Comparison of ENCODE assay signal across 23 cellular contexts in genomic region chr18:24354278-24354677, GRCh38. TPM values are rescaled to one million over a fixed set of nuclear protein-coding genes. Genes with fewer than 3 reads are reported as not detected.
DNase-seq lines count a peak whose midpoint lies in the region; ATAC-seq, FAIRE-seq and TF ChIP-seq lines count a peak whose summit lies in the region.
"Had no signal": no experiment of that assay in that cellular context is flagged by ENCODE, and none has a peak within 500 bp of the region (broad histone marks: within the 10 kb centered on the region; RNA-seq: fewer than 3 reads in every experiment).

No MANE protein-coding gene starts in this region.

- no peaks in the 10 kb centered on the region for H3K36me3 ChIP-seq in K562 (ENCODE audit: control insufficient read depth, insufficient read depth, low read length)
- H3K36me3 ChIP-seq in stomach, result no peaks in the 10 kb centered on the region
- H3K36me3 ChIP-seq: BE2C, HAP-1 had no signal

- no peak overlapping the region for H2AFZ ChIP-seq in K562 (ENCODE audit: low read depth, low read length)
- H2AFZ ChIP-seq: GM23248 had no signal

- no peaks in the 10 kb centered on the region for H3K9me3 Mint-ChIP-seq in osteocyte (ENCODE audit: unreplicated experiment)
- no peaks in the 10 kb centered on the region for H3K9me3 Mint-ChIP-seq in stimulated activated naive CD8-positive, alpha-beta T cell treated with anti-CD3 and anti-CD28 coated beads, Interleukin-15, amount 100 ng/mL, for 72 hours
- H3K9me3 Mint-ChIP-seq: CD4-positive, alpha-beta T cell had no signal

- no peak for TF ChIP-seq EP300 in K562 (IDR thresholded peaks at IDR 0.05; ENCODE audit: low read length)
- no peak for TF ChIP-seq EP300 in stomach (IDR thresholded peaks at IDR 0.05)

- TF ChIP-seq CTCF in K562 (IDR thresholded peaks at IDR 0.05 in 2 of 3, conservative IDR thresholded peaks at IDR 0.05 in 1 of 3; ENCODE audit: insufficient read depth in 2 of 3, low read depth in 1 of 3, low read length in 3 of 3), result no peak
- no peak for TF ChIP-seq CTCF in osteocyte (IDR thresholded peaks at IDR 0.05)
- TF ChIP-seq CTCF in stomach (IDR thresholded peaks at IDR 0.05), result no peak

- no TSS peak for BruUV-seq in K562 (replicated peaks; lab: Mats Ljungman, UMichigan)

- no peak overlapping the region for H3K4me2 ChIP-seq in K562 (ENCODE audit: insufficient read depth, low read length)
- H3K4me2 ChIP-seq: A549; BLaER1 treated with 17β-estradiol and CSF1 and Interleukin-3, amounts not matched to agents 10 nM and 100 nM had no signal

- no peak for ATAC-seq in K562
- ATAC-seq in stimulated activated naive CD8-positive, alpha-beta T cell treated with anti-CD3 and anti-CD28 coated beads, Interleukin-15, amount 100 ng/mL, for 72 hours, result no peak
- ATAC-seq: A549 had no signal

- no peak overlapping the region for H3K27ac Mint-ChIP-seq in osteocyte (ENCODE audit: unreplicated experiment)
- no peak overlapping the region for H3K27ac Mint-ChIP-seq in stimulated activated naive CD8-positive, alpha-beta T cell treated with anti-CD3 and anti-CD28 coated beads, Interleukin-15, amount 100 ng/mL, for 72 hours
- H3K27ac Mint-ChIP-seq: CD4-positive, alpha-beta T cell; CD8-positive, alpha-beta memory T cell; HFFc6 had no signal

- intact Hi-C loops in K562 (cut with micrococcal nuclease), result loop anchor here (10.0 kb wide), 1 partner anchor 59 kb away; no protein-coding TSS in a partner anchor
- intact Hi-C loops in stomach (cut with DNase I; ENCODE audit: low total_unique reads), result loop anchor here (10.0 kb wide), 1 partner anchor 371 kb away; no protein-coding TSS in a partner anchor

- H3K27me3 ChIP-seq in K562 (ENCODE audit: control insufficient read depth in 2 of 2, insufficient read depth in 2 of 2, low read length in 2 of 2) (no peaks in the 10 kb centered on the region), stomach (no peaks in the 10 kb centered on the region)
- H3K27me3 ChIP-seq: BE2C; BLaER1 treated with 17β-estradiol and CSF1 and Interleukin-3, amounts not matched to agents 10 nM and 100 nM had no signal

- CTCF ChIA-PET in K562 (lab: Yijun Ruan, JAX; ENCODE audit: low intra/inter-chr PET ratio), result no interaction called here

- H3K9me1 ChIP-seq in K562 (ENCODE audit: control insufficient read depth, insufficient read depth, low read length), result no peaks in the 10 kb centered on the region

- 0% methylated on average over 6 of the region's 6 CpGs for WGBS in K562 (ENCODE audit: insufficient coverage, low coverage, missing lambda C conversion rate)
- 78 to 91% (median 82%) methylated on average over 6 of the region's 6 CpGs for WGBS in stomach, 5 donors

- H3K4me1 Mint-ChIP-seq in osteocyte (ENCODE audit: unreplicated experiment), result no peaks in the 10 kb centered on the region
- no peaks in the 10 kb centered on the region for H3K4me1 Mint-ChIP-seq in stimulated activated naive CD8-positive, alpha-beta T cell treated with anti-CD3 and anti-CD28 coated beads, Interleukin-15, amount 100 ng/mL, for 72 hours
- H3K4me1 Mint-ChIP-seq: CD14-positive monocyte; CD8-positive, alpha-beta memory T cell had no signal

- H3K36me3 Mint-ChIP-seq in osteocyte (ENCODE audit: unreplicated experiment), result no peaks in the 10 kb centered on the region
- H3K36me3 Mint-ChIP-seq: CD8-positive, alpha-beta memory T cell had no signal

- in situ Hi-C loops in K562 (cut with MboI), result loop anchor here (10.0 kb wide), 1 partner anchor 371 kb away; no protein-coding TSS in a partner anchor

- FAIRE-seq in K562 (lab: Jason Lieb, UNC), result no peak
- FAIRE-seq: A549, D721Med, G401.6, GM12892 had no signal

- no peaks in the 10 kb centered on the region for H3K79me2 ChIP-seq in K562 (ENCODE audit: control insufficient read depth, insufficient read depth, low read length)

- no peak overlapping the region for H3K4me3 Mint-ChIP-seq in osteocyte (ENCODE audit: unreplicated experiment)
- H3K4me3 Mint-ChIP-seq in stimulated activated naive CD8-positive, alpha-beta T cell treated with anti-CD3 and anti-CD28 coated beads, Interleukin-15, amount 100 ng/mL, for 72 hours, result no peak overlapping the region
- H3K4me3 Mint-ChIP-seq: CD14-positive monocyte; CD4-positive, alpha-beta T cell; CD8-positive, alpha-beta memory T cell; HFFc6 had no signal

- POLR2A ChIA-PET in K562 (lab: Yijun Ruan, JAX), result interaction anchor here (0.6 kb wide), 1 partner anchor 47 kb away, joined by 3 read pairs; no protein-coding TSS in a partner anchor

- H3K4me1 ChIP-seq in K562 (replicated peaks in 1 of 2; ENCODE audit: control insufficient read depth in 2 of 2, insufficient read depth in 2 of 2, low read length in 2 of 2) (no peaks in the 10 kb centered on the region), stomach (no peaks in the 10 kb centered on the region)
- H3K4me1 ChIP-seq: A549; BE2C; BLaER1 treated with 17β-estradiol and CSF1 and Interleukin-3, amounts not matched to agents 10 nM and 100 nM; HAP-1 had no signal

- H3K27me3 Mint-ChIP-seq in osteocyte (ENCODE audit: unreplicated experiment), result no peaks in the 10 kb centered on the region
- no peaks in the 10 kb centered on the region for H3K27me3 Mint-ChIP-seq in stimulated activated naive CD8-positive, alpha-beta T cell treated with anti-CD3 and anti-CD28 coated beads, Interleukin-15, amount 100 ng/mL, for 72 hours
- H3K27me3 Mint-ChIP-seq: CD4-positive, alpha-beta T cell had no signal

- peak; percentile 40 for DNase-seq in NCI-H748 (lab: John Stamatoyannopoulos, UW; ENCODE audit: unreplicated experiment)
- no peak for DNase-seq in NCI-H748 treated with DMSO at 0.1 percent for 48 hours (lab: John Stamatoyannopoulos, UW)
- no peak for DNase-seq in K562 (ENCODE audit: extremely low read depth in 1 of 4, low spot score in 3 of 4)
- peak; percentile 15 for DNase-seq in osteocyte (ENCODE audit: extremely low spot score, unreplicated experiment)
- no peak for DNase-seq in stimulated activated naive CD8-positive, alpha-beta T cell treated with anti-CD3 and anti-CD28 coated beads, Interleukin-15, amount 100 ng/mL, for 72 hours
- DNase-seq in stomach, result no peak
- DNase-seq: 8988T; ACHN; AML-193; BE2C; CD4-positive, alpha-beta T cell; CD8-positive, alpha-beta memory T cell; DMS 273 treated with DMSO at 0.1 percent for 48 hours; DND-41; GM23248; HFFc6 had no signal

- TF ChIP-seq RAD21 in K562 (CRISPR knock-in tag; conservative IDR thresholded peaks at IDR 0.05 in 1 of 2, IDR thresholded peaks at IDR 0.05 in 1 of 2), result no peak

- no peak overlapping the region for H3K9ac ChIP-seq in K562 (ENCODE audit: insufficient read depth in 1 of 2, low read depth in 2 of 2, low read length in 2 of 2)
- H3K9ac ChIP-seq: BLaER1 treated with 17β-estradiol and CSF1 and Interleukin-3, amounts not matched to agents 10 nM and 100 nM; GM23248 had no signal

- TF ChIP-seq POLR2A in K562 (conservative IDR thresholded peaks at IDR 0.05) (no peak), stomach (IDR thresholded peaks at IDR 0.05) (no peak)

- H4K20me1 ChIP-seq in K562 (replicated peaks; ENCODE audit: control insufficient read depth, insufficient read depth, low read length), result no peaks in the 10 kb centered on the region
- H4K20me1 ChIP-seq: BLaER1 treated with 17β-estradiol and CSF1 and Interleukin-3, amounts not matched to agents 10 nM and 100 nM had no signal

- H3K4me3 ChIP-seq in K562 (no peak overlapping the region), stomach (no peak overlapping the region)
- H3K4me3 ChIP-seq: A549; BLaER1 treated with 17β-estradiol and CSF1 and Interleukin-3, amounts not matched to agents 10 nM and 100 nM; GM23248; HAP-1 had no signal

- H3K9me3 ChIP-seq in K562 (replicated peaks; ENCODE audit: control insufficient read depth, insufficient read depth, low read depth, low read length) (no peaks in the 10 kb centered on the region), stomach (no peaks in the 10 kb centered on the region)
- H3K9me3 ChIP-seq: A549, BE2C, HAP-1 had no signal

- H3K27ac ChIP-seq in K562 (ENCODE audit: extremely low read depth, low read depth, low read length), result no peak overlapping the region
- H3K27ac ChIP-seq in stomach, result no peak overlapping the region
- H3K27ac ChIP-seq: A549; BLaER1 treated with 17β-estradiol and CSF1 and Interleukin-3, amounts not matched to agents 10 nM and 100 nM; GM23248 had no signal

TF ChIP-seq in K562, 482 proteins besides CTCF, POLR2A, EP300 and RAD21:
- no peak for TF ChIP-seq CHD1 (IDR thresholded peaks at IDR 0.05; ENCODE audit: low read length)
- TF ChIP-seq TFAM (CRISPR knock-in tag; conservative IDR thresholded peaks at IDR 0.05), result no peak
- TF ChIP-seq RFX1 (IDR thresholded peaks at IDR 0.05), result peak; percentile 72
- no peak for TF ChIP-seq ARID1B (IDR thresholded peaks at IDR 0.05)

RNA-seq across cellular contexts. Expression of gene OSBPL1A, which starts 43.3 kb away (rescaled TPM):
- not detected in 2 replicates for total RNA-seq in K562 (2011; cell fraction: chromatin; rRNA removed; ENCODE audit: low replicate concordance)
- not detected in 2 replicates for total RNA-seq in K562 (2011; cell fraction: nucleolus; rRNA removed)
- total RNA-seq in K562 (2011; cell fraction: nucleoplasm; rRNA removed), result not detected in 2 replicates
- total RNA-seq in K562 (2014; rRNA removed), result not detected in 2 replicates
- not detected in 2 replicates for total RNA-seq in K562 (2014; rRNA removed; fragmentation: Illumina TruSeq; extraction: Trizol)
- total RNA-seq in K562 (2015; rRNA removed; fragmentation: Illumina TruSeq; extraction: Trizol), result not detected in 2 replicates
- total RNA-seq in K562 (2021), result 0.34 and 0.49 TPM in 2 replicates
- not detected in 2 replicates for polyA plus RNA-seq in K562 (2011; rRNA removed)
- polyA plus RNA-seq in K562 (2011; cell fraction: cytosol; rRNA removed), result not detected in 2 replicates
- not detected in 2 replicates for polyA plus RNA-seq in K562 (2011; cell fraction: nucleus; rRNA removed)
- polyA plus RNA-seq in K562 (2012), result not detected in 2 replicates
- polyA plus RNA-seq in K562 (2014; fragmentation: Illumina TruSeq; extraction: Trizol), result not detected in 2 replicates
- polyA plus RNA-seq in K562 (2014; fragmentation: Nextera tagmentation; extraction: Ambion mirVana), result not detected
- polyA plus RNA-seq in K562 (2014; rRNA removed), result 0.40 TPM in 1 of 2 replicates, not detected in the other
- polyA minus RNA-seq in K562 (2011; rRNA and poly(A)+ RNA removed), result not detected in 2 replicates
- not detected in 2 replicates for polyA minus RNA-seq in K562 (2011; cell fraction: cytosol; rRNA and poly(A)+ RNA removed)
- 0.11 TPM in 1 of 2 replicates, not detected in the other for polyA minus RNA-seq in K562 (2011; cell fraction: nucleus; rRNA and poly(A)+ RNA removed)
- total RNA-seq in osteocyte, result 29.7 and 29.8 TPM in 2 replicates
- total RNA-seq in stomach, result 100 to 1,000 TPM in 2 of 5 donors, 10 to 100 TPM in 3; 32.2 to 129 (median 45.8) TPM
- 10 to 100 TPM; 13.6 to 29.9 (median 14.7) TPM for polyA plus RNA-seq in stomach

Comparison
In these comparisons a context has a peak if more than half of its experiments do, and no peak if none do; other contexts are left out.
1. DNase-seq: peak in NCI-H748 (single experiment) and osteocyte (single experiment); none in NCI-H748 treated with DMSO at 0.1 percent for 48 hours (single experiment), K562 (0 of 4), stimulated activated naive CD8-positive, alpha-beta T cell treated with anti-CD3 and anti-CD28 coated beads, Interleukin-15, amount 100 ng/mL, for 72 hours (0 of 2) and stomach (single experiment).
2. RNA of gene OSBPL1A, which starts 43.3 kb away (total RNA-seq): 32.2 to 129 TPM in stomach and 29.7 to 29.8 TPM in osteocyte; 0.34 to 0.49 TPM in K562; every median in the first group is over 10 times any median in the second.